ENCODE assay signal across 10 cellular contexts in the genomic region with DNA sequence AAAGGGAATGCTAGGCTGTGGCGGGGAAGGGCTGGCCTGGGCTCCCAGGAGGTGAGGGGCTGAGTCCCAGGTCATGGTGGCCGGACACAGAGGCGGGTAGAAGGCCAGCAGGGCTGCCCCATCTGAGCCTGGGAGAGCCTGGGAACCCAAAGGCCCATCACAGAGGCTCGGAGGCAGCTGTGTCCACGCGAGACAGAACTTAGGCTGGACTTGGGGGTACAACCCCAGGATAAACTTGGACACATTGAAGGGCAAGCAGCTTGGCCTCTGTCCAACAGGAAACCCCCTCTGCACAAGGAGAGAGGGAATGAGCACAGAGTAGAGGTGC.
DNase-seq lines count a peak whose midpoint lies in the region; ATAC-seq and TF ChIP-seq lines count a peak whose summit lies in the region.
"Had no signal": no experiment of that assay in that cellular context is flagged by ENCODE, and none has a peak within 500 bp of the region (broad histone marks: within the 10 kb centered on the region; RNA-seq: fewer than 3 reads in every experiment).

No MANE protein-coding gene starts in this region.

- peaks cover 0 to 2% (median 0%) of the 10 kb centered on the region in 11 donors for H3K9me3 Mint-ChIP-seq in naive thymus-derived CD4-positive, alpha-beta T cell

- TF ChIP-seq CTCF in left ventricle myocardium inferior (IDR thresholded peaks at IDR 0.05; ENCODE audit: borderline replicate concordance) (no peak), breast epithelium (IDR thresholded peaks at IDR 0.05) (no peak), upper lobe of right lung (IDR thresholded peaks at IDR 0.05) (no peak), brain microvascular endothelial cell (IDR thresholded peaks at IDR 0.05; ENCODE audit: low read depth, low read length, missing control alignments) (no peak)

- no peaks in the 10 kb centered on the region for H3K36me3 ChIP-seq in left ventricle myocardium inferior
- no peaks in the 10 kb centered on the region for H3K36me3 ChIP-seq in breast epithelium
- H3K36me3 ChIP-seq in naive thymus-derived CD4-positive, alpha-beta T cell (ENCODE audit: control insufficient read depth in 2 of 3, insufficient read depth in 3 of 3, low read length in 3 of 3), result no peaks in the 10 kb centered on the region
- no peaks in the 10 kb centered on the region for H3K36me3 ChIP-seq in upper lobe of right lung
- no peaks in the 10 kb centered on the region for H3K36me3 ChIP-seq in brain microvascular endothelial cell (replicated peaks)
- H3K36me3 ChIP-seq: cardiac muscle cell had no signal

- H3K9me3 ChIP-seq in left ventricle myocardium inferior (replicated peaks), result no peaks in the 10 kb centered on the region
- no peaks in the 10 kb centered on the region for H3K9me3 ChIP-seq in breast epithelium
- no peaks in the 10 kb centered on the region for H3K9me3 ChIP-seq in naive thymus-derived CD4-positive, alpha-beta T cell (ENCODE audit: control insufficient read depth in 2 of 3, low read length in 3 of 3)
- no peaks in the 10 kb centered on the region for H3K9me3 ChIP-seq in upper lobe of right lung

- TF ChIP-seq POLR2A in breast epithelium (IDR thresholded peaks at IDR 0.05), result no peak

- in situ Hi-C loops in brain microvascular endothelial cell (cut with HindIII; ENCODE audit: low pct_ligation_motif_present, low sequenced_read_pairs), result no loop called here

- H3K27me3 ChIP-seq in left ventricle myocardium inferior (ENCODE audit: low read depth) (no peaks in the 10 kb centered on the region), breast epithelium (no peaks in the 10 kb centered on the region), upper lobe of right lung (no peaks in the 10 kb centered on the region), brain microvascular endothelial cell (replicated peaks) (no peaks in the 10 kb centered on the region)
- H3K27me3 ChIP-seq in naive thymus-derived CD4-positive, alpha-beta T cell (ENCODE audit: control insufficient read depth in 2 of 2, insufficient read depth in 2 of 2, low read length in 2 of 2), result no peaks in the 10 kb centered on the region
- H3K27me3 ChIP-seq: cardiac muscle cell had no signal

- intact Hi-C loops in left ventricle myocardium inferior (cut with micrococcal nuclease) (loop anchor here (10.0 kb wide), 2 partner anchors 94 to 306 kb away; a partner anchor contains a TSS), Right ventricle myocardium inferior (cut with DNase I) (loop anchor here (2.0 kb wide), 3 partner anchors 88 to 354 kb away; a partner anchor contains a TSS), breast epithelium (cut with DNase I; ENCODE audit: low total_unique reads) (loop anchor here (10.0 kb wide), 1 partner anchor 84 kb away; no protein-coding TSS in a partner anchor), upper lobe of right lung (cut with DNase I) (loop anchor here (10.0 kb wide), 1 partner anchor 94 kb away; a partner anchor contains a TSS)
- intact Hi-C loops in naive thymus-derived CD4-positive, alpha-beta T cell (cut with micrococcal nuclease), result loop anchor here (2.0 to 10.0 kb wide), 8 partner anchors 106 to 1234 kb away; a partner anchor contains a TSS

- H3K27me3 Mint-ChIP-seq in naive thymus-derived CD4-positive, alpha-beta T cell, result no peaks in the 10 kb centered on the region

- DNase-seq in left ventricle myocardium inferior, result no peak
- DNase-seq in Right ventricle myocardium inferior (ENCODE audit: missing footprints), result no peak
- DNase-seq in breast epithelium (ENCODE audit: low spot score in 2 of 2), result no peak
- DNase-seq in naive thymus-derived CD4-positive, alpha-beta T cell, result no peak
- DNase-seq in upper lobe of right lung, result peak; percentile 64
- DNase-seq in brain microvascular endothelial cell, result no peak
- DNase-seq in stimulated activated CD4-positive, alpha-beta T cell treated with anti-CD3 and anti-CD28 coated beads, Interleukin-2, amount 100 ng/mL, for 24 hours, result no peak

- H3K4me3 Mint-ChIP-seq in naive thymus-derived CD4-positive, alpha-beta T cell, result peak overlapping the region; percentile 58 to 86 (median 68)

- H3K4me1 Mint-ChIP-seq in naive thymus-derived CD4-positive, alpha-beta T cell, result peaks cover 68 to 89% (median 86%) of the 10 kb centered on the region in 7 donors

- CTCF ChIA-PET in naive thymus-derived CD4-positive, alpha-beta T cell (lab: Charles Lee), result interaction anchor here (1.8 to 13.3 kb wide), 4 partner anchors 34 to 98 kb away, joined by 4 to 203 read pairs (median 88); a partner anchor contains a TSS

- H3K4me3 ChIP-seq in left ventricle myocardium inferior (no peak overlapping the region), breast epithelium (no peak overlapping the region), upper lobe of right lung (no peak overlapping the region), brain microvascular endothelial cell (ENCODE audit: low read depth, low read length) (no peak overlapping the region)
- H3K4me3 ChIP-seq in naive thymus-derived CD4-positive, alpha-beta T cell (ENCODE audit: low read length), result peak overlapping the region; percentile 51
- H3K4me3 ChIP-seq: cardiac muscle cell had no signal

- H3K4me1 ChIP-seq in left ventricle myocardium inferior, result peaks cover 57% of the 10 kb centered on the region
- peaks cover 8 to 25% of the 10 kb centered on the region in 2 donors for H3K4me1 ChIP-seq in breast epithelium
- peaks cover 84 to 90% of the 10 kb centered on the region in 2 donors for H3K4me1 ChIP-seq in naive thymus-derived CD4-positive, alpha-beta T cell (ENCODE audit: control insufficient read depth in 2 of 2, insufficient read depth in 2 of 2, low read length in 2 of 2)
- peaks cover 65% of the 10 kb centered on the region for H3K4me1 ChIP-seq in upper lobe of right lung

- POLR2A ChIA-PET in naive thymus-derived CD4-positive, alpha-beta T cell (lab: Charles Lee), result interaction anchor here (1.0 to 37.0 kb wide), 4 partner anchors 29 to 91 kb away, joined by 3 to 1771 read pairs (median 697); a partner anchor contains a TSS

- H3K27ac ChIP-seq in left ventricle myocardium inferior (replicated peaks) (peak overlapping the region; percentile 65), breast epithelium (peak overlapping the region; percentile 89 to 93), upper lobe of right lung (peak overlapping the region; percentile 86), brain microvascular endothelial cell (no peak overlapping the region)
- H3K27ac ChIP-seq in naive thymus-derived CD4-positive, alpha-beta T cell (ENCODE audit: low read depth, low read length), result peak overlapping the region; percentile 96
- H3K27ac ChIP-seq: C4-2B, cardiac muscle cell had no signal

- no peak for ATAC-seq in Right ventricle myocardium inferior
- ATAC-seq in naive thymus-derived CD4-positive, alpha-beta T cell, result no peak
- ATAC-seq in upper lobe of right lung, result no peak
- no peak for ATAC-seq in HG03565 (IDR thresholded peaks at IDR 0.05; ENCODE audit: unreplicated experiment)

- H3K27ac Mint-ChIP-seq in naive thymus-derived CD4-positive, alpha-beta T cell, result peak overlapping the region; percentile 88 to 100 (median 98)

- peaks cover 0 to 21% (median 0%) of the 10 kb centered on the region in 5 donors for H3K36me3 Mint-ChIP-seq in naive thymus-derived CD4-positive, alpha-beta T cell
